Comparison of ENCODE assay signal across 1 cellular context in the genomic region with DNA sequence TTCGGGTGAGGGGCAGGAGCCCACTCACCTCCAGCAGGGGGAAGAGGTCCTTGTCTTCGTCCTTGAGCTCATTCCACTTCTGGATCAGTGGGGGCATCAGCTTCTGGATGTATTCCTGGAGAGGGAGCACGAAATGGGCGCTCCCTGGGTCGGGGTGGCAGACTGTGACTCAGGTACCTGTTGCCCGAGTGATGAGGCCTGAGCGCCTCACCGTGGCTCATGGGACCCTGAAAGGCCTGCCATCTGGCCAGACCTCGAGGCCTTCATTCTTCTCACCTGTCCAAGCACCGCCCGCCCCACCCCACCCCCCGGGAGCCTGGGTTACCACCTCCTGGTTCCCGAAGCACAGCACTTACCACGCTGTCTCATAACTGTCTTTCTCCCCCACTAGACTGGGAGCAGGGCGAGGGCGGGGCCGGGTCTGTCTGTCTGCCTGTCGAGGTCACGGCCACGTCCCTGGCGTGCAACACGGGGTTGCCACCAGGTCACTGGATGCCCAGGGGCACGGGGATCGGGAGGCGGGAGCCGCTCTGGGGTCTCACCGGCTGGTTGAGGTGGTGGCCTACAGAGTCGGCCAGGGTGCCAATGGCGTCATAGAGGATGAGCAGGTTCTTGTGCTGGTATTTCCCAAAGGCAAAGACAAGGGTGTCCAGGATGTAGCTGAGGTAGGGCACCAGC.
TF ChIP-seq lines count a peak whose summit lies in the region.

No MANE protein-coding gene starts in this region.

TF ChIP-seq in HepG2, 621 proteins besides CTCF, POLR2A, EP300 and RAD21:
- TF ChIP-seq SIN3B (IDR thresholded peaks at IDR 0.05; ENCODE audit: low read length) (no peak), DMAP1 (CRISPR knock-in tag; IDR thresholded peaks at IDR 0.05) (no peak), AGO2 (optimal IDR thresholded peaks at IDR 0.05; ENCODE audit: low read depth, low read length) (peak; percentile 54), CBX5 (CRISPR knock-in tag; IDR thresholded peaks at IDR 0.05; ENCODE audit: borderline replicate concordance) (no peak)
